In genomic region chr6:37738216-37738615, GRCh38 we compare ENCODE assay signal across 17 cellular contexts. TPM values are rescaled to one million over a fixed set of nuclear protein-coding genes. Genes with fewer than 3 reads are reported as not detected.
A peak's percentile ranks its signal among the peaks of the same experiment; 100 is the strongest.
DNase-seq lines count a peak whose midpoint lies in the region; ATAC-seq, FAIRE-seq and TF ChIP-seq lines count a peak whose summit lies in the region.
"Had no signal": no experiment of that assay in that cellular context is flagged by ENCODE, and none has a peak within 500 bp of the region (broad histone marks: within the 10 kb centered on the region; RNA-seq: fewer than 3 reads in every experiment).

No MANE protein-coding gene starts in this region.

- ATAC-seq in SK-N-SH treated with all-trans-retinoic acid at 6 μM for 48 hours, result peak; percentile 36; the same call in 1 of the 3 replicates
- ATAC-seq in HG03469 (IDR thresholded peaks at IDR 0.05; ENCODE audit: unreplicated experiment), result no peak
- no peak for ATAC-seq in heart right ventricle
- ATAC-seq: GM23338, HCT116 had no signal

- no peak overlapping the region for H3K4me3 ChIP-seq in kidney (ENCODE audit: low read length in 2 of 2)
- no peak overlapping the region for H3K4me3 ChIP-seq in heart right ventricle
- H3K4me3 ChIP-seq: GM23338 had no signal

- no peak for TF ChIP-seq CTCF in kidney (IDR thresholded peaks at IDR 0.05; ENCODE audit: borderline replicate concordance, extremely low read depth, insufficient read depth)
- no peak for TF ChIP-seq CTCF in heart right ventricle (IDR thresholded peaks at IDR 0.05)

- H3K27ac ChIP-seq in kidney (ENCODE audit: low read depth in 2 of 2, low read length in 2 of 2) (no peak overlapping the region), heart right ventricle (no peak overlapping the region)
- H3K27ac ChIP-seq: C4-2B had no signal

- H3K4me1 ChIP-seq in kidney (ENCODE audit: control insufficient read depth in 1 of 2, insufficient read depth in 1 of 2, low read depth in 1 of 2, low read length in 2 of 2) (peaks cover 2 to 13% of the 10 kb centered on the region in 2 donors), heart right ventricle (peaks cover 0 to 8% (median 0%) of the 10 kb centered on the region in 9 donors)
- H3K4me1 ChIP-seq: Caco-2 had no signal

- DNase-seq in NCI-H82 (lab: John Stamatoyannopoulos, UW) (peak; percentile 88), kidney (peak; percentile 16), DMS53 treated with DMSO at 0.1 percent for 48 hours (lab: John Stamatoyannopoulos, UW; ENCODE audit: unreplicated experiment) (no peak), heart right ventricle (no peak)
- DNase-seq: Caco-2; CD4-positive, alpha-beta T cell; DMS153; DMS79 treated with DMSO at 0.1 percent for 48 hours; GF-D8; HFFc6 had no signal

- intact Hi-C loops in kidney (cut with DNase I), result no loop called here
- intact Hi-C loops in heart right ventricle (cut with DNase I), result no loop called here

- 77 to 80% methylated on average over 6 of the region's 6 CpGs for WGBS in heart right ventricle, 2 donors

- H3K36me3 ChIP-seq in kidney (ENCODE audit: control insufficient read depth in 1 of 2, insufficient read depth in 2 of 2, low read length in 2 of 2) (no peaks in the 10 kb centered on the region), heart right ventricle (no peaks in the 10 kb centered on the region)

- FAIRE-seq in kidney (lab: Jason Lieb, UNC), result no peak
- FAIRE-seq: D721Med, H54 had no signal

- no peaks in the 10 kb centered on the region for H3K9me3 ChIP-seq in kidney (ENCODE audit: control insufficient read depth in 1 of 2, low read length in 2 of 2)
- H3K9me3 ChIP-seq in heart right ventricle, result no peaks in the 10 kb centered on the region
- H3K9me3 ChIP-seq: Caco-2 had no signal

- H3K9ac ChIP-seq in kidney (ENCODE audit: low read length in 2 of 2), result no peak overlapping the region

- peaks cover 0 to 22% (median 2%) of the 10 kb centered on the region in 7 donors for H3K27me3 ChIP-seq in heart right ventricle

TF ChIP-seq in SK-N-SH treated with all-trans-retinoic acid at 6 μM for 48 hours, 23 proteins besides CTCF, POLR2A, EP300 and RAD21:
- no peak for TF ChIP-seq GLIS3 (CRISPR knock-in tag; IDR thresholded peaks at IDR 0.05)
- TF ChIP-seq OSR1 (CRISPR knock-in tag; IDR thresholded peaks at IDR 0.05), result no peak
- TF ChIP-seq, protein P1, sequence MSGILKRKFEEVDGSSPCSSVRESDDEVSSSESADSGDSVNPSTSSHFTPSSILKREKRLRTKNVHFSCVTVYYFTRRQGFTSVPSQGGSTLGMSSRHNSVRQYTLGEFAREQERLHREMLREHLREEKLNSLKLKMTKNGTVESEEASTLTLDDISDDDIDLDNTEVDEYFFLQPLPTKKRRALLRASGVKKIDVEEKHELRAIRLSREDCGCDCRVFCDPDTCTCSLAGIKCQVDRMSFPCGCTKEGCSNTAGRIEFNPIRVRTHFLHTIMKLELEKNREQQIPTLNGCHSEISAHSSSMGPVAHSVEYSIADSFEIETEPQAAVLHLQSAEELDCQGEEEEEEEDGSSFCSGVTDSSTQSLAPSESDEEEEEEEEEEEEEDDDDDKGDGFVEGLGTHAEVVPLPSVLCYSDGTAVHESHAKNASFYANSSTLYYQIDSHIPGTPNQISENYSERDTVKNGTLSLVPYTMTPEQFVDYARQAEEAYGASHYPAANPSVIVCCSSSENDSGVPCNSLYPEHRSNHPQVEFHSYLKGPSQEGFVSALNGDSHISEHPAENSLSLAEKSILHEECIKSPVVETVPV (CRISPR knock-in tag; IDR thresholded peaks at IDR 0.05), result no peak
- no peak for TF ChIP-seq SNAI2 (CRISPR knock-in tag; IDR thresholded peaks at IDR 0.05)
- no peak for TF ChIP-seq PPARA (CRISPR knock-in tag; IDR thresholded peaks at IDR 0.05; ENCODE audit: borderline replicate concordance)
- no peak for TF ChIP-seq ZNF8 (CRISPR knock-in tag; IDR thresholded peaks at IDR 0.05)
TF ChIP-seq in SK-N-SH treated with all-trans-retinoic acid at 6 μM for 48 hours: peak in this region for 0.

RNA-seq across cellular contexts. Expression of gene MDGA1, which starts 40.5 kb away (rescaled TPM):
- total RNA-seq in kidney (0.91 TPM), heart right ventricle (10 to 100 TPM in 1 of 10 donors, 1 to 10 TPM in 9; 1.1 to 12.0 (median 2.0) TPM)
- polyA plus RNA-seq in kidney (ENCODE audit: insufficient read depth, low read depth, low replicate concordance) (1.5 TPM), heart right ventricle (1 to 10 TPM in 1 of 2 donors, under 1 TPM in 1; 0.36 to 1.6 TPM)

Comparison
In these comparisons a context has a peak if more than half of its experiments do, and no peak if none do; other contexts are left out.
1. DNase-seq: peak in NCI-H82 (single experiment) and kidney (single experiment); none in DMS53 treated with DMSO at 0.1 percent for 48 hours (single experiment) and heart right ventricle (0 of 2).